Comparison of ENCODE assay signal across 6 cellular contexts in genomic region chr19:1251503-1252220, GRCh38. TPM values are rescaled to one million over a fixed set of nuclear protein-coding genes. Genes with fewer than 3 reads are reported as not detected.
A peak's percentile ranks its signal among the peaks of the same experiment; 100 is the strongest.
DNase-seq lines count a peak whose midpoint lies in the region; ATAC-seq and TF ChIP-seq lines count a peak whose summit lies in the region.

No MANE protein-coding gene starts in this region.

- no peak for TF ChIP-seq CTCF in sigmoid colon (IDR thresholded peaks at IDR 0.05)

- WGBS in sigmoid colon, 2 donors: 2 to 3% methylated on average over 31 of the region's 31 CpGs

- H3K36me3 ChIP-seq in SK-N-MC (ENCODE audit: insufficient read depth, low read length): peaks cover 47% of the 10 kb centered on the region
- H3K36me3 ChIP-seq in endocrine pancreas (ENCODE audit: control insufficient read depth, insufficient read depth, low read length): peaks cover 12% of the 10 kb centered on the region
- H3K36me3 ChIP-seq in sigmoid colon: peaks cover 18 to 43% (median 21%) of the 10 kb centered on the region in 4 donors

- intact Hi-C loops in sigmoid colon (cut with DNase I): no loop called here

- no peaks in the 10 kb centered on the region for H3K9me3 ChIP-seq in SK-N-MC (ENCODE audit: low read depth, low read length)
- no peaks in the 10 kb centered on the region for H3K9me3 ChIP-seq in endocrine pancreas (ENCODE audit: control insufficient read depth, low read length)
- H3K9me3 ChIP-seq in sigmoid colon: no peaks in the 10 kb centered on the region

- no peak for TF ChIP-seq EP300 in sigmoid colon (IDR thresholded peaks at IDR 0.05)

- DNase-seq in DMS79 treated with DMSO at 0.1 percent for 48 hours (lab: John Stamatoyannopoulos, UW): peak; percentile 20
- DNase-seq in SK-N-MC (ENCODE audit: low read depth, low spot score): no peak
- peak; percentile 92 for DNase-seq in sigmoid colon

- peak overlapping the region; percentile 81 for H3K9ac ChIP-seq in SK-N-MC (ENCODE audit: insufficient read length)
- H3K9ac ChIP-seq in endocrine pancreas (ENCODE audit: control insufficient read depth, insufficient read depth, low read length): peak overlapping the region; percentile 51

- H3K4me3 ChIP-seq in SK-N-MC (peak overlapping the region; percentile 87), endocrine pancreas (ENCODE audit: control insufficient read depth, insufficient read depth, low read length) (no peak overlapping the region), sigmoid colon (peak overlapping the region; percentile 75 to 96 (median 86))

- no peak for TF ChIP-seq POLR2A in sigmoid colon (IDR thresholded peaks at IDR 0.05)

- ATAC-seq in GM21717 (IDR thresholded peaks at IDR 0.05; ENCODE audit: unreplicated experiment) (no peak), HG03045 (IDR thresholded peaks at IDR 0.05; ENCODE audit: unreplicated experiment) (no peak)

- H3K4me1 ChIP-seq in endocrine pancreas (ENCODE audit: control insufficient read depth, insufficient read depth, low read length) (no peaks in the 10 kb centered on the region), sigmoid colon (peaks cover 16 to 63% (median 57%) of the 10 kb centered on the region in 4 donors)

- no peaks in the 10 kb centered on the region for H3K27me3 ChIP-seq in endocrine pancreas (ENCODE audit: control insufficient read depth, insufficient read depth, low read length)
- H3K27me3 ChIP-seq in sigmoid colon: no peaks in the 10 kb centered on the region

- H3K27ac ChIP-seq in SK-N-MC: peak overlapping the region; percentile 88
- peak overlapping the region; percentile 96 to 100 (median 100) for H3K27ac ChIP-seq in sigmoid colon

RNA-seq across cellular contexts. Expression of gene MIDN, which starts 3.3 kb away (rescaled TPM):
- 10 to 100 TPM; 14.6 to 70.3 (median 15.4) TPM for total RNA-seq in sigmoid colon
- polyA plus RNA-seq in sigmoid colon: 10 to 100 TPM; 42.1 to 87.0 (median 57.7) TPM

RNA-seq across cellular contexts. Expression of gene ATP5F1D, which starts 10.1 kb away (rescaled TPM):
- total RNA-seq in sigmoid colon: 100 to 1,000 TPM in 3 of 4 donors, 10 to 100 TPM in 1; 74.7 to 112 (median 104) TPM
- 100 to 1,000 TPM; 294 to 390 (median 352) TPM for polyA plus RNA-seq in sigmoid colon

RNA-seq across cellular contexts. Expression of gene CBARP, which starts 13.9 kb away (rescaled TPM):
- total RNA-seq in sigmoid colon: under 1 TPM in 3 of 4 donors, not detected in 1; 0.36 to 0.82 (median 0.81) TPM
- under 1 TPM in 1 of 3 donors, not detected in 2; 0.36 TPM for polyA plus RNA-seq in sigmoid colon

RNA-seq across cellular contexts. Expression of gene CIRBP, which starts 17.5 kb away (rescaled TPM):
- total RNA-seq in sigmoid colon: 1,000 to 10,000 TPM in 1 of 4 donors, 100 to 1,000 TPM in 3; 602 to 1,004 (median 791) TPM
- 100 to 1,000 TPM; 129 to 455 (median 265) TPM for polyA plus RNA-seq in sigmoid colon

RNA-seq across cellular contexts. Expression of gene FAM174C, which starts 23.7 kb away (rescaled TPM):
- total RNA-seq in sigmoid colon: 10 to 100 TPM; 24.7 to 49.3 (median 29.8) TPM
- 10 to 100 TPM; 37.0 to 87.8 (median 60.1) TPM for polyA plus RNA-seq in sigmoid colon
